Comparison of ENCODE assay signal across 8 cellular contexts in genomic region chr16:29807426-29808218, GRCh38. TPM values are rescaled to one million over a fixed set of nuclear protein-coding genes. Genes with fewer than 3 reads are reported as not detected.
DNase-seq lines count a peak whose midpoint lies in the region; ATAC-seq and TF ChIP-seq lines count a peak whose summit lies in the region.

No MANE protein-coding gene starts in this region.

- H3K9ac ChIP-seq in iPS-20b (ENCODE audit: low read depth, low read length) = peak overlapping the region; percentile 94
- H3K9ac ChIP-seq in skeletal muscle satellite cell (ENCODE audit: low read depth, low read length) = peak overlapping the region; percentile 77

- peak; percentile 75 to 87 (median 80) for DNase-seq in CD4-positive, alpha-beta T cell
- peak; percentile 82 for DNase-seq in GM23338 (ENCODE audit: low spot score)
- DNase-seq in NCI-H2196 (lab: John Stamatoyannopoulos, UW; ENCODE audit: unreplicated experiment) = peak; percentile 85
- peak; percentile 77 to 96 for DNase-seq in T47D (ENCODE audit: low read depth in 1 of 2, low spot score in 1 of 2)

- peak; percentile 58 for TF ChIP-seq CTCF in CD4-positive, alpha-beta T cell (IDR thresholded peaks at IDR 0.05)
- TF ChIP-seq CTCF in GM23338 (conservative IDR thresholded peaks at IDR 0.05; ENCODE audit: low read depth in 2 of 2) (peak; percentile 37 to 52; a peak in 2 of 4 replicates), VCaP (conservative IDR thresholded peaks at IDR 0.05) (peak; percentile 31; the same call in 1 of the 2 replicates)

- peak overlapping the region; percentile 95 for H3K4me3 Mint-ChIP-seq in CD4-positive, alpha-beta T cell
- H3K4me3 Mint-ChIP-seq in GM23338 = peak overlapping the region; percentile 86

- H3K27me3 Mint-ChIP-seq in CD4-positive, alpha-beta T cell = no peaks in the 10 kb centered on the region
- H3K27me3 Mint-ChIP-seq in GM23338 (ENCODE audit: insufficient read depth, low read depth, poor library complexity) = peaks cover 41% of the 10 kb centered on the region

- peaks cover 60% of the 10 kb centered on the region for H3K36me3 Mint-ChIP-seq in CD4-positive, alpha-beta T cell (ENCODE audit: low read depth)
- peaks cover 53% of the 10 kb centered on the region for H3K36me3 Mint-ChIP-seq in GM23338 (ENCODE audit: low read depth)

- peak; percentile 49 for ATAC-seq in CD4-positive, alpha-beta T cell (ENCODE audit: poor library complexity)
- ATAC-seq in GM23338 (peak; percentile 1; the same call in 2 of the 3 replicates), GM18517 (IDR thresholded peaks at IDR 0.05; ENCODE audit: unreplicated experiment) (no peak)

- no peaks in the 10 kb centered on the region for H3K9me2 ChIP-seq in GM23338 (ENCODE audit: insufficient read depth)

- peaks cover 55% of the 10 kb centered on the region for H3F3A ChIP-seq in GM23338 (replicated peaks; ENCODE audit: low read depth)

- H3K9me3 ChIP-seq in CD4-positive, alpha-beta T cell (ENCODE audit: control insufficient read depth, low read length) = no peaks in the 10 kb centered on the region
- no peaks in the 10 kb centered on the region for H3K9me3 ChIP-seq in iPS-20b (ENCODE audit: insufficient read depth, low read depth, low read length)
- no peaks in the 10 kb centered on the region for H3K9me3 ChIP-seq in skeletal muscle satellite cell (replicated peaks; ENCODE audit: low read length)

- H3K27ac Mint-ChIP-seq in CD4-positive, alpha-beta T cell = peak overlapping the region; percentile 98
- peak overlapping the region; percentile 88 for H3K27ac Mint-ChIP-seq in GM23338

- in situ Hi-C loops in T47D (cut with HindIII; ENCODE audit: low pct_unique_long_range_greater_than_20kb, low sequenced_read_pairs) = no loop called here

- H3K27ac ChIP-seq in CD4-positive, alpha-beta T cell (ENCODE audit: low read depth, low read length) = peak overlapping the region; percentile 92
- H3K27ac ChIP-seq in GM23338 (ENCODE audit: low read depth) = peak overlapping the region; percentile 69; the same call in 1 of the 2 replicates
- peak overlapping the region; percentile 92 for H3K27ac ChIP-seq in VCaP
- H3K27ac ChIP-seq in iPS-20b (ENCODE audit: low read length) = peak overlapping the region; percentile 89

- H3K36me3 ChIP-seq in GM23338 (ENCODE audit: insufficient read depth) = peaks cover 12% of the 10 kb centered on the region; the same call in 1 of the 2 replicates
- peaks cover 50% of the 10 kb centered on the region for H3K36me3 ChIP-seq in iPS-20b (ENCODE audit: insufficient read depth, low read depth, low read length)
- peaks cover 29% of the 10 kb centered on the region for H3K36me3 ChIP-seq in skeletal muscle satellite cell (ENCODE audit: insufficient read depth, low read length)

- intact Hi-C loops in CD4-positive, alpha-beta T cell (cut with DNase I, micrococcal nuclease) = loop anchor here (1.0 to 5.0 kb wide), 9 partner anchors 9 to 260 kb away; partner anchors contain the start of genes ALDOA (in 1 of the 2), HIRIP3 (in 1 of the 2), INO80E (in 1 of the 2) and PAGR1 (in 1 of the 2)

- POLR2A ChIA-PET in CD4-positive, alpha-beta T cell (lab: Charles Lee) = interaction anchor here (0.6 to 11.3 kb wide), 36 partner anchors 10 to 575 kb away, joined by 3 to 217 read pairs (median 5); partner anchors contain the start of genes ALDOA, C16orf54, CDIPT and CORO1A

- H3K4me1 ChIP-seq in GM23338 (ENCODE audit: insufficient read depth) (peaks cover 51% of the 10 kb centered on the region), iPS-20b (ENCODE audit: insufficient read depth, low read length) (peaks cover 24% of the 10 kb centered on the region), skeletal muscle satellite cell (ENCODE audit: control insufficient read depth, insufficient read depth, low read length) (peaks cover 56% of the 10 kb centered on the region)

- peak overlapping the region; percentile 87 for H3K4me3 ChIP-seq in GM23338
- peak overlapping the region; percentile 96 for H3K4me3 ChIP-seq in iPS-20b (ENCODE audit: low read length)
- H3K4me3 ChIP-seq in skeletal muscle satellite cell (ENCODE audit: low read length) = peak overlapping the region; percentile 77

- no peak overlapping the region for H2AFZ ChIP-seq in GM23338

- CTCF ChIA-PET in CD4-positive, alpha-beta T cell (lab: Charles Lee) = interaction anchor here (0.5 to 3.4 kb wide), 32 partner anchors 9 to 225 kb away, joined by 3 to 93 read pairs (median 4); partner anchors contain the start of genes C16orf54, CDIPT, KCTD13 and KIF22

- H3K79me2 ChIP-seq in GM23338 (replicated peaks; ENCODE audit: insufficient read depth) = peaks cover 21% of the 10 kb centered on the region

- H3K4me1 Mint-ChIP-seq in CD4-positive, alpha-beta T cell (ENCODE audit: low read depth) = peaks cover 64% of the 10 kb centered on the region
- H3K4me1 Mint-ChIP-seq in GM23338 = peaks cover 51% of the 10 kb centered on the region

- H3K27me3 ChIP-seq in CD4-positive, alpha-beta T cell (ENCODE audit: control insufficient read depth, insufficient read depth, low read length) = no peaks in the 10 kb centered on the region
- H3K27me3 ChIP-seq in GM23338 (ENCODE audit: insufficient read depth) = no peaks in the 10 kb centered on the region
- H3K27me3 ChIP-seq in iPS-20b (ENCODE audit: insufficient read depth, low read length) = no peaks in the 10 kb centered on the region
- H3K27me3 ChIP-seq in skeletal muscle satellite cell (ENCODE audit: control insufficient read depth, insufficient read depth, low read length) = no peaks in the 10 kb centered on the region

- H4K20me1 ChIP-seq in GM23338 (replicated peaks; ENCODE audit: insufficient read depth) = peaks cover 14% of the 10 kb centered on the region; the same call in 1 of the 2 replicates

- H3K4me2 ChIP-seq in GM23338 (peak overlapping the region; percentile 97), skeletal muscle satellite cell (ENCODE audit: low read length) (peak overlapping the region; percentile 89)

- no peaks in the 10 kb centered on the region for H3K9me3 Mint-ChIP-seq in CD4-positive, alpha-beta T cell
- H3K9me3 Mint-ChIP-seq in GM23338 = peaks cover 3% of the 10 kb centered on the region

TF ChIP-seq in GM23338, 12 proteins besides CTCF, POLR2A, EP300 and RAD21:
- TF ChIP-seq EZH2phosphoT487 (IDR thresholded peaks at IDR 0.05; ENCODE audit: unreplicated experiment) (no peak), POLR2AphosphoS5 (IDR thresholded peaks at IDR 0.05; ENCODE audit: low read depth) (peak; percentile 85)

RNA-seq across cellular contexts. Expression of gene MAZ, which starts 1.3 kb away (rescaled TPM):
- total RNA-seq in CD4-positive, alpha-beta T cell = 100 to 1,000 TPM; 251 to 253 TPM
- 181 and 270 TPM in 2 replicates for total RNA-seq in GM23338 (2014; rRNA removed; shearing (Covaris generic))
- polyA plus RNA-seq in GM23338 (2016; fragmentation: Nextera tagmentation; extraction: Ambion mirVana) = 155 and 170 TPM in 2 replicates
- 167 and 206 TPM in 2 replicates for total RNA-seq in skeletal muscle satellite cell (2012; rRNA removed)

RNA-seq across cellular contexts. Expression of gene PRRT2, which starts 4.4 kb away (rescaled TPM):
- 1 to 10 TPM; 2.2 to 2.3 TPM for total RNA-seq in CD4-positive, alpha-beta T cell
- 8.9 and 13.3 TPM in 2 replicates for total RNA-seq in GM23338 (2014; rRNA removed; shearing (Covaris generic))
- polyA plus RNA-seq in GM23338 (2016; fragmentation: Nextera tagmentation; extraction: Ambion mirVana) = 13.6 and 16.6 TPM in 2 replicates
- total RNA-seq in skeletal muscle satellite cell (2012; rRNA removed) = 0.25 and 2.0 TPM in 2 replicates

RNA-seq across cellular contexts. Expression of gene PAGR1, which starts 8.3 kb away (rescaled TPM):
- total RNA-seq in CD4-positive, alpha-beta T cell = 10 to 100 TPM; 20.3 TPM
- total RNA-seq in GM23338 (2014; rRNA removed; shearing (Covaris generic)) = 59.7 and 67.6 TPM in 2 replicates
- polyA plus RNA-seq in GM23338 (2016; fragmentation: Nextera tagmentation; extraction: Ambion mirVana) = 76.7 and 78.7 TPM in 2 replicates
- 18.6 and 19.8 TPM in 2 replicates for total RNA-seq in skeletal muscle satellite cell (2012; rRNA removed)

RNA-seq across cellular contexts. Expression of gene MVP, which starts 12.6 kb away (rescaled TPM):
- total RNA-seq in CD4-positive, alpha-beta T cell = 100 to 1,000 TPM; 115 to 118 TPM
- 2.6 and 3.7 TPM in 2 replicates for total RNA-seq in GM23338 (2014; rRNA removed; shearing (Covaris generic))
- 1.4 and 2.0 TPM in 2 replicates for polyA plus RNA-seq in GM23338 (2016; fragmentation: Nextera tagmentation; extraction: Ambion mirVana)
- 301 and 302 TPM in 2 replicates for total RNA-seq in skeletal muscle satellite cell (2012; rRNA removed)

RNA-seq across cellular contexts. Expression of gene KIF22, which starts 17.1 kb away (rescaled TPM):
- total RNA-seq in CD4-positive, alpha-beta T cell = 100 to 1,000 TPM in 1 of 2 experiments, 10 to 100 TPM in 1; 99.0 to 101 TPM
- total RNA-seq in GM23338 (2014; rRNA removed; shearing (Covaris generic)) = 179 and 192 TPM in 2 replicates
- 110 and 120 TPM in 2 replicates for polyA plus RNA-seq in GM23338 (2016; fragmentation: Nextera tagmentation; extraction: Ambion mirVana)
- 34.5 and 46.1 TPM in 2 replicates for total RNA-seq in skeletal muscle satellite cell (2012; rRNA removed)
